9 cellular contexts compared by ENCODE assay signal in genomic region chr12:57743769-57744168, GRCh38. TPM values are rescaled to one million over a fixed set of nuclear protein-coding genes. Genes with fewer than 3 reads are reported as not detected.
A peak's percentile ranks its signal among the peaks of the same experiment; 100 is the strongest.
DNase-seq lines count a peak whose midpoint lies in the region; ATAC-seq and TF ChIP-seq lines count a peak whose summit lies in the region.
"Had no signal": no experiment of that assay in that cellular context is flagged by ENCODE, and none has a peak within 500 bp of the region (broad histone marks: within the 10 kb centered on the region; RNA-seq: fewer than 3 reads in every experiment).

No MANE protein-coding gene starts in this region.

- peak overlapping the region in 7 of 12 donors; percentile 94 to 98 (median 97) for H3K27ac ChIP-seq in heart left ventricle
- peak overlapping the region in 1 of 2 donors; percentile 95 for H3K27ac ChIP-seq in right atrium auricular region
- peak overlapping the region; percentile 93 to 96 (median 95) for H3K27ac ChIP-seq in transverse colon

- H3K9me3 ChIP-seq in heart left ventricle: no peaks in the 10 kb centered on the region
- no peaks in the 10 kb centered on the region for H3K9me3 ChIP-seq in right atrium auricular region
- no peaks in the 10 kb centered on the region for H3K9me3 ChIP-seq in transverse colon

- in situ Hi-C loops in transverse colon (cut with MboI; ENCODE audit: low pct_ligation_motif_present in 1 of 4, low pct_unique_long_range_greater_than_20kb in 1 of 4, low sequenced_read_pairs in 3 of 4): no loop called here

- no peak for ATAC-seq in heart left ventricle

- peaks cover 65% of the 10 kb centered on the region for H3K4me1 Mint-ChIP-seq in dendritic cell treated with granulocyte-macrophage colony-stimulating factor and Interleukin-4, amounts not matched to agents 40 ng/mL and 50 ng/mL, for 4 days (ENCODE audit: low read depth)

- no peak for TF ChIP-seq CTCF in heart left ventricle (IDR thresholded peaks at IDR 0.05)
- TF ChIP-seq CTCF in right atrium auricular region (IDR thresholded peaks at IDR 0.05): no peak
- TF ChIP-seq CTCF in transverse colon (IDR thresholded peaks at IDR 0.05): no peak

- TF ChIP-seq POLR2A in heart left ventricle (IDR thresholded peaks at IDR 0.05): no peak
- TF ChIP-seq POLR2A in transverse colon (IDR thresholded peaks at IDR 0.05): no peak

- H3K27me3 ChIP-seq in heart left ventricle (peaks cover 0 to 26% (median 5%) of the 10 kb centered on the region in 9 donors), right atrium auricular region (peaks cover 2 to 3% of the 10 kb centered on the region in 2 donors), transverse colon (peaks cover 19% of the 10 kb centered on the region)

- H3K36me3 Mint-ChIP-seq in dendritic cell treated with granulocyte-macrophage colony-stimulating factor and Interleukin-4, amounts not matched to agents 40 ng/mL and 50 ng/mL, for 4 days (ENCODE audit: low read depth): peaks cover 40% of the 10 kb centered on the region

- H3K4me1 ChIP-seq in heart left ventricle (peaks cover 0 to 56% (median 12%) of the 10 kb centered on the region in 12 donors), right atrium auricular region (peaks cover 0 to 22% of the 10 kb centered on the region in 2 donors), transverse colon (peaks cover 4 to 26% (median 9%) of the 10 kb centered on the region in 4 donors)

- DNase-seq in heart left ventricle (no peak), right atrium auricular region (ENCODE audit: low spot score) (no peak), transverse colon (no peak), COLO829 (ENCODE audit: low spot score) (no peak), germinal center (ENCODE audit: low spot score) (no peak)
- DNase-seq: activated effector memory CD4-positive, alpha-beta T cell treated with Interleukin-2 at 50 U/mL for 16 hours; NCI-H1092 treated with DMSO at 0.1 percent for 48 hours had no signal

- peak overlapping the region; percentile 99 for H3K27ac Mint-ChIP-seq in dendritic cell treated with granulocyte-macrophage colony-stimulating factor and Interleukin-4, amounts not matched to agents 40 ng/mL and 50 ng/mL, for 4 days

- H3K27me3 Mint-ChIP-seq in dendritic cell treated with granulocyte-macrophage colony-stimulating factor and Interleukin-4, amounts not matched to agents 40 ng/mL and 50 ng/mL, for 4 days: no peaks in the 10 kb centered on the region

- no peak for TF ChIP-seq EP300 in transverse colon (IDR thresholded peaks at IDR 0.05; ENCODE audit: low read depth)

- intact Hi-C loops in heart left ventricle (cut with DNase I) (no loop called here), transverse colon (cut with DNase I; ENCODE audit: low total_unique reads) (no loop called here)
- intact Hi-C loops in dendritic cell treated with granulocyte-macrophage colony-stimulating factor and Interleukin-4, amounts not matched to agents 40 ng/mL and 50 ng/mL, for 4 days (cut with micrococcal nuclease): loop anchor here (5.0 kb wide), 1 partner anchor 161 kb away; no protein-coding TSS in a partner anchor

- H3K4me3 Mint-ChIP-seq in dendritic cell treated with granulocyte-macrophage colony-stimulating factor and Interleukin-4, amounts not matched to agents 40 ng/mL and 50 ng/mL, for 4 days: peak overlapping the region; percentile 96

- WGBS in heart left ventricle, 4 donors: 90 to 98% (median 94%) methylated on average over 2 of the region's 2 CpGs
- 69 to 78% methylated on average over 2 of the region's 2 CpGs for WGBS in transverse colon (ENCODE audit: low coverage in 1 of 2), 2 donors

- H3K4me3 ChIP-seq in heart left ventricle (peak overlapping the region in 2 of 12 donors; percentile 82 to 97), right atrium auricular region (no peak overlapping the region), transverse colon (no peak overlapping the region)

- no peaks in the 10 kb centered on the region for H3K9me3 Mint-ChIP-seq in dendritic cell treated with granulocyte-macrophage colony-stimulating factor and Interleukin-4, amounts not matched to agents 40 ng/mL and 50 ng/mL, for 4 days

- peaks cover 0 to 27% (median 25%) of the 10 kb centered on the region in 9 donors for H3K36me3 ChIP-seq in heart left ventricle
- H3K36me3 ChIP-seq in right atrium auricular region: peaks cover 24% of the 10 kb centered on the region
- H3K36me3 ChIP-seq in transverse colon: peaks cover 0 to 18% (median 6%) of the 10 kb centered on the region in 4 donors

RNA-seq across cellular contexts. Expression of gene TSPAN31, which starts 1.1 kb away (rescaled TPM):
- total RNA-seq in heart left ventricle (10 to 100 TPM; 27.2 to 59.3 (median 31.4) TPM), right atrium auricular region (10 to 100 TPM; 50.3 to 59.6 TPM), transverse colon (10 to 100 TPM; 20.6 to 73.3 (median 42.8) TPM)
- polyA plus RNA-seq in heart left ventricle: 10 to 100 TPM; 31.1 to 41.2 TPM

RNA-seq across cellular contexts. Expression of gene AGAP2, which starts 5.2 kb away (rescaled TPM):
- total RNA-seq in heart left ventricle (10 to 100 TPM in 2 of 9 donors, 1 to 10 TPM in 7; 4.2 to 12.0 (median 5.5) TPM), right atrium auricular region (1 to 10 TPM in 1 of 2 donors, under 1 TPM in 1; 0.75 to 4.8 TPM), transverse colon (100 to 1,000 TPM in 1 of 4 donors, 1 to 10 TPM in 3; 1.2 to 125 (median 5.6) TPM)
- polyA plus RNA-seq in heart left ventricle: 1 to 10 TPM; 3.9 to 8.6 TPM

RNA-seq across cellular contexts. Expression of gene CDK4, which starts 8.3 kb away (rescaled TPM):
- total RNA-seq in heart left ventricle (10 to 100 TPM; 38.1 to 62.1 (median 50.2) TPM), right atrium auricular region (10 to 100 TPM; 32.1 to 59.7 TPM), transverse colon (100 to 1,000 TPM in 1 of 4 donors, 10 to 100 TPM in 3; 20.9 to 194 (median 47.8) TPM)
- 10 to 100 TPM; 23.4 to 81.9 TPM for polyA plus RNA-seq in heart left ventricle

RNA-seq across cellular contexts. Expression of gene MARCHF9, which starts 11.1 kb away (rescaled TPM):
- 10 to 100 TPM; 11.3 to 18.9 (median 13.3) TPM for total RNA-seq in heart left ventricle
- polyA plus RNA-seq in heart left ventricle: 10 to 100 TPM; 13.6 to 15.8 TPM
- total RNA-seq in right atrium auricular region: 10 to 100 TPM in 1 of 2 donors, 1 to 10 TPM in 1; 8.4 to 11.6 TPM
- 10 to 100 TPM in 2 of 4 donors, 1 to 10 TPM in 2; 1.5 to 24.1 (median 9.5) TPM for total RNA-seq in transverse colon

RNA-seq across cellular contexts. Expression of gene CYP27B1, which starts 23.1 kb away (rescaled TPM):
- under 1 TPM in 5 of 9 donors, not detected in 4; 0.16 to 0.77 (median 0.19) TPM for total RNA-seq in heart left ventricle
- polyA plus RNA-seq in heart left ventricle: under 1 TPM; 0.11 to 0.19 TPM
- total RNA-seq in right atrium auricular region: under 1 TPM; 0.28 to 0.33 TPM
- 1 to 10 TPM in 2 of 4 donors, under 1 TPM in 1, not detected in 1; 0.40 to 2.5 (median 2.3) TPM for total RNA-seq in transverse colon
- total RNA-seq: Right ventricle myocardium superior had no signal
